In genomic region chr1:107019166-107019565, GRCh38 we compare ENCODE assay signal across 13 cellular contexts.
"Had no signal": no experiment of that assay in that cellular context is flagged by ENCODE, and none has a peak within 500 bp of the region (broad histone marks: within the 10 kb centered on the region; RNA-seq: fewer than 3 reads in every experiment).

No MANE protein-coding gene starts in this region.

- H3K4me3 ChIP-seq: left ventricle myocardium inferior, smooth muscle cell, uterus had no signal

- DNase-seq: activated CD4-positive, alpha-beta T cell treated with anti-CD3 and anti-CD28 coated beads for 36 hours; activated CD8-positive, alpha-beta memory T cell treated with anti-CD3 and anti-CD28 coated beads, Interleukin-2, amount 50 U/mL, for 4 hours; activated CD8-positive, alpha-beta T cell treated with anti-CD3 and anti-CD28 coated beads for 36 hours; activated naive CD8-positive, alpha-beta T cell treated with anti-CD3 and anti-CD28 coated beads, Interleukin-2, amount 10 ng/mL, durations not matched to agents 7 days and 5 days; anterior cingulate cortex; left ventricle myocardium inferior; T-helper 9 cell; uterus had no signal

- H3K79me2 ChIP-seq: parathyroid adenoma had no signal

- H3K4me2 ChIP-seq: smooth muscle cell had no signal

- H3K27me3 ChIP-seq: uterus had no signal

- H3K9me3 ChIP-seq: left ventricle myocardium inferior, uterus had no signal

- H2AFZ ChIP-seq: parathyroid adenoma had no signal

- H3K4me3 Mint-ChIP-seq: activated CD4-positive, alpha-beta T cell treated with anti-CD3 and anti-CD28 coated beads for 36 hours; activated CD8-positive, alpha-beta T cell treated with anti-CD3 and anti-CD28 coated beads for 36 hours; activated naive CD8-positive, alpha-beta T cell treated with anti-CD3 and anti-CD28 coated beads, Interleukin-2, amount 10 ng/mL, durations not matched to agents 7 days and 5 days; neural crest cell had no signal

- H3K36me3 ChIP-seq: left ventricle myocardium inferior, uterus had no signal

- H3K9ac ChIP-seq: parathyroid adenoma had no signal

- H3K36me3 Mint-ChIP-seq: activated naive CD8-positive, alpha-beta T cell treated with anti-CD3 and anti-CD28 coated beads, Interleukin-2, amount 10 ng/mL, durations not matched to agents 7 days and 5 days had no signal

- H3K27ac Mint-ChIP-seq: activated CD4-positive, alpha-beta T cell treated with anti-CD3 and anti-CD28 coated beads for 36 hours; activated CD8-positive, alpha-beta T cell treated with anti-CD3 and anti-CD28 coated beads for 36 hours; activated naive CD8-positive, alpha-beta T cell treated with anti-CD3 and anti-CD28 coated beads, Interleukin-2, amount 10 ng/mL, durations not matched to agents 7 days and 5 days had no signal

- H3K4me1 Mint-ChIP-seq: activated CD4-positive, alpha-beta T cell treated with anti-CD3 and anti-CD28 coated beads for 36 hours; activated naive CD8-positive, alpha-beta T cell treated with anti-CD3 and anti-CD28 coated beads, Interleukin-2, amount 10 ng/mL, durations not matched to agents 7 days and 5 days; neural crest cell had no signal

- H3K27ac ChIP-seq: epithelial cell of prostate, left ventricle myocardium inferior, parathyroid adenoma, uterus, VCaP had no signal

- H3K4me1 ChIP-seq: left ventricle myocardium inferior, parathyroid adenoma, uterus had no signal

- ATAC-seq: activated CD4-positive, alpha-beta T cell treated with anti-CD3 and anti-CD28 coated beads for 36 hours; activated CD8-positive, alpha-beta T cell treated with anti-CD3 and anti-CD28 coated beads for 36 hours had no signal
